In genomic region chr15:64547275-64547674, GRCh38 we compare ENCODE assay signal across 16 cellular contexts.
"Had no signal": no experiment of that assay in that cellular context is flagged by ENCODE, and none has a peak within 500 bp of the region (broad histone marks: within the 10 kb centered on the region; RNA-seq: fewer than 3 reads in every experiment).

No MANE protein-coding gene starts in this region.

- DNase-seq: cortex of kidney; dorsolateral prefrontal cortex; effector CD8-positive, alpha-beta T cell; foreskin melanocyte; heart left ventricle; hippocampal formation; left colon; left ventricle myocardium superior; mesenchymal stem cell; naive B cell; sigmoid colon; stimulated activated CD4-positive, alpha-beta T cell treated with anti-CD3 and anti-CD28 coated beads, Interleukin-2, amount 100 ng/mL, for 24 hours; stimulated activated CD4-positive, alpha-beta T cell treated with anti-CD3 and anti-CD28 coated beads, Interleukin-4, amount 100 ng/mL, for 4 hours; stimulated activated naive B cell treated with anti-CD40 and anti-IgM and Interleukin-4, amounts not matched to agents 10 μg/mL and 1 μg/mL and 100 μg/mL, for 72 hours; stimulated activated naive CD8-positive, alpha-beta T cell treated with anti-CD3 and anti-CD28 coated beads, Interleukin-15, amount 100 ng/mL, for 72 hours; transverse colon had no signal

- H3K4me3 Mint-ChIP-seq: stimulated activated naive B cell treated with anti-CD40 and anti-IgM and Interleukin-4, amounts not matched to agents 10 μg/mL and 1 μg/mL and 100 μg/mL, for 72 hours; stimulated activated naive CD8-positive, alpha-beta T cell treated with anti-CD3 and anti-CD28 coated beads, Interleukin-15, amount 100 ng/mL, for 72 hours had no signal

- H3K27me3 Mint-ChIP-seq: naive B cell; stimulated activated naive B cell treated with anti-CD40 and anti-IgM and Interleukin-4, amounts not matched to agents 10 μg/mL and 1 μg/mL and 100 μg/mL, for 72 hours; stimulated activated naive CD8-positive, alpha-beta T cell treated with anti-CD3 and anti-CD28 coated beads, Interleukin-15, amount 100 ng/mL, for 72 hours had no signal

- ATAC-seq: heart left ventricle; left colon; left ventricle myocardium superior; stimulated activated naive B cell treated with anti-CD40 and anti-IgM and Interleukin-4, amounts not matched to agents 10 μg/mL and 1 μg/mL and 100 μg/mL, for 72 hours; stimulated activated naive CD8-positive, alpha-beta T cell treated with anti-CD3 and anti-CD28 coated beads, Interleukin-15, amount 100 ng/mL, for 72 hours had no signal

- H3K9me3 Mint-ChIP-seq: naive B cell had no signal

- H3K27ac Mint-ChIP-seq: stimulated activated naive B cell treated with anti-CD40 and anti-IgM and Interleukin-4, amounts not matched to agents 10 μg/mL and 1 μg/mL and 100 μg/mL, for 72 hours; stimulated activated naive CD8-positive, alpha-beta T cell treated with anti-CD3 and anti-CD28 coated beads, Interleukin-15, amount 100 ng/mL, for 72 hours had no signal

- H3K36me3 Mint-ChIP-seq: naive B cell had no signal
